23 cellular contexts compared by ENCODE assay signal in genomic region chr13:38355595-38356120, GRCh38.
"Had no signal": no experiment of that assay in that cellular context is flagged by ENCODE, and none has a peak within 500 bp of the region (broad histone marks: within the 10 kb centered on the region; RNA-seq: fewer than 3 reads in every experiment).

No MANE protein-coding gene starts in this region.

- H3K27ac ChIP-seq: pancreas, psoas muscle, stomach, tibial artery, upper lobe of right lung had no signal

- H3K4me3 ChIP-seq: pancreas, psoas muscle, stomach, tibial artery, upper lobe of right lung had no signal

- H3K4me3 Mint-ChIP-seq: effector memory CD8-positive, alpha-beta T cell; immature natural killer cell; naive B cell; neural crest cell had no signal

- H3K27me3 ChIP-seq: pancreas, stomach, tibial artery, upper lobe of right lung had no signal

- H3K27me3 Mint-ChIP-seq: effector memory CD8-positive, alpha-beta T cell; naive B cell had no signal

- H3K27ac Mint-ChIP-seq: immature natural killer cell, naive B cell had no signal

- H3K9me3 ChIP-seq: pancreas, psoas muscle, stomach, tibial artery, upper lobe of right lung had no signal

- DNase-seq: activated CD4-positive, alpha-beta T cell treated with anti-CD3 and anti-CD28 coated beads, Interleukin-2, amount 50 U/mL, for 1 hour; activated CD4-positive, CD25-positive, alpha-beta regulatory T cell treated with anti-CD3 and anti-CD28 coated beads, Interleukin-2, amount 50 U/mL, for 72 hours; activated naive CD4-positive, alpha-beta T cell; amygdala; caudate nucleus; cortex of kidney; effector memory CD8-positive, alpha-beta T cell; head of caudate nucleus; hypothalamus; immature natural killer cell; kidney; left colon; mammary epithelial cell; naive B cell; nucleus accumbens; pancreas; psoas muscle; stimulated activated CD4-positive, alpha-beta T cell treated with anti-CD3 and anti-CD28 coated beads, Interleukin-15, amount 100 ng/mL, for 24 hours; stomach; T-helper 2 cell; tibial artery; upper lobe of right lung had no signal

- ATAC-seq: effector memory CD8-positive, alpha-beta T cell; left colon; pancreas; psoas muscle; upper lobe of right lung had no signal

- H3K9me3 Mint-ChIP-seq: effector memory CD8-positive, alpha-beta T cell; immature natural killer cell; naive B cell; neural crest cell had no signal
